ENCODE assay signal across 8 cellular contexts in the genomic region with DNA sequence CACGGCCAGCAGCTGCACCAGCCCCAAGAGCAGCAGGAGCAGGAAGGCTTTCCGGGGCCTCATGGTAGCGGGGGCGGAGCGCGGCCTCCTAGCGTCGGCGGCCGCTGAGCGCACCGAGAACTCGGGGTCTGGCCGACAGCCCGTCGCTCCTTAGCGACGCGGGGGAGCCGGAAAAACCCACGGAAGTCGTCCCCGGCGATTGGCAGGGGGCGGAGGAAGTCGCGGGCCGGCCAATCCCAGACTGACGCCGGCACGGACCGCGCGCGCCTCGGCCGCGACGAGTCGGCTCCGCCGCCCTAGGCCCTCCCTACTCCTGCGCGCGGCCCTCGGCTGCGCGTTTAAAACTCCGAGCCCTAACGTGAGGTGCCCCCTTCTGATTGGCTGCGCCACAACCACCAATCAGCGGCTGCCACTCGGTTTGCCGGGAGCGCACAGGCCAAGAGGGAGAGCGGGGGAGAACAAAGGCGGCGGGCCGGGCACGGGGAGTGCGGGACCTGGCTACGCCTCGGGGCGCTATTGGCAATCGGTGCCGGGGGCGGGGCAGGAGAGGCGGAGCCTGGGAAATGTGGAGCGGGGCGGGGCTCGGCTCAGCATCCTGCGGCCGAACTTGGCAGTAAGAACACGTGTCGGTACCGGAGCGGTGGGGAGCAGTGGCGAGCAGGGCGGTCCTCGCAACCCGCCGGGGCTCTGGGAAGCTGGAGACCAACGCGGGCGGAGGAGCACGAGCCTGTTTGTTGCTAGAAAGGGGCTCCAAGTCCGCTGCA. TPM values are rescaled to one million over a fixed set of nuclear protein-coding genes. Genes with fewer than 3 reads are reported as not detected.
A peak's percentile ranks its signal among the peaks of the same experiment; 100 is the strongest.
DNase-seq lines count a peak whose midpoint lies in the region; ATAC-seq and TF ChIP-seq lines count a peak whose summit lies in the region.

A gene with protein sequence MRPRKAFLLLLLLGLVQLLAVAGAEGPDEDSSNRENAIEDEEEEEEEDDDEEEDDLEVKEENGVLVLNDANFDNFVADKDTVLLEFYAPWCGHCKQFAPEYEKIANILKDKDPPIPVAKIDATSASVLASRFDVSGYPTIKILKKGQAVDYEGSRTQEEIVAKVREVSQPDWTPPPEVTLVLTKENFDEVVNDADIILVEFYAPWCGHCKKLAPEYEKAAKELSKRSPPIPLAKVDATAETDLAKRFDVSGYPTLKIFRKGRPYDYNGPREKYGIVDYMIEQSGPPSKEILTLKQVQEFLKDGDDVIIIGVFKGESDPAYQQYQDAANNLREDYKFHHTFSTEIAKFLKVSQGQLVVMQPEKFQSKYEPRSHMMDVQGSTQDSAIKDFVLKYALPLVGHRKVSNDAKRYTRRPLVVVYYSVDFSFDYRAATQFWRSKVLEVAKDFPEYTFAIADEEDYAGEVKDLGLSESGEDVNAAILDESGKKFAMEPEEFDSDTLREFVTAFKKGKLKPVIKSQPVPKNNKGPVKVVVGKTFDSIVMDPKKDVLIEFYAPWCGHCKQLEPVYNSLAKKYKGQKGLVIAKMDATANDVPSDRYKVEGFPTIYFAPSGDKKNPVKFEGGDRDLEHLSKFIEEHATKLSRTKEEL (minus strand): TSS at position 160 of the 764 bp plus-strand sequence. CDS start 97 bp downstream, at position 63.

- peak; percentile 85 for TF ChIP-seq POLR2A in prostate gland (IDR thresholded peaks at IDR 0.05)

- H3K36me3 ChIP-seq in prostate gland = no peaks in the 10 kb centered on the region
- H3K36me3 ChIP-seq in urinary bladder (ENCODE audit: insufficient read depth) = no peaks in the 10 kb centered on the region

- intact Hi-C loops in left ventricle myocardium superior (cut with micrococcal nuclease) = no loop called here
- intact Hi-C loops in prostate gland (cut with DNase I) = loop anchor here (2.0 to 5.0 kb wide), 2 partner anchors 39 to 42 kb away; no protein-coding TSS in a partner anchor

- peak; percentile 98 to 99 for DNase-seq in NCI-H187 (lab: John Stamatoyannopoulos, UW)
- peak; percentile 99 to 100 (median 99) for DNase-seq in T-helper 2 cell
- DNase-seq in left ventricle myocardium superior = peak; percentile 99
- DNase-seq in prostate gland (ENCODE audit: low spot score) = peak; percentile 99

- TF ChIP-seq CTCF in prostate gland (IDR thresholded peaks at IDR 0.05) = peak in 2 of 4 experiments; percentile 45 to 51

- H3K4me1 ChIP-seq in prostate gland (replicated peaks) = peaks cover 2% of the 10 kb centered on the region
- no peaks in the 10 kb centered on the region for H3K4me1 ChIP-seq in urinary bladder (ENCODE audit: insufficient read depth)

- ATAC-seq in GM18498 (IDR thresholded peaks at IDR 0.05; ENCODE audit: unreplicated experiment) = peak; percentile 91
- ATAC-seq in HG02938 (IDR thresholded peaks at IDR 0.05; ENCODE audit: unreplicated experiment) = peak; percentile 89
- ATAC-seq in left ventricle myocardium superior = peak; percentile 97

- peak within 1 kb of the TSS; percentile 91 to 95 for H3K4me3 ChIP-seq in prostate gland
- H3K4me3 ChIP-seq in urinary bladder (ENCODE audit: low read depth, low read length) = peak within 1 kb of the TSS; percentile 80

- no peaks in the 10 kb centered on the region for H3K9me3 ChIP-seq in prostate gland

- WGBS in prostate gland = under 1% methylated on average over 66 of the region's 87 CpGs
- WGBS in urinary bladder = under 1% methylated on average over 87 of the region's 87 CpGs

- H3K27ac ChIP-seq in angular gyrus (ENCODE audit: low read depth, low read length) = peak within 1 kb of the TSS; percentile 90
- peak within 1 kb of the TSS; percentile 79 to 86 for H3K27ac ChIP-seq in prostate gland
- H3K27ac ChIP-seq in urinary bladder (ENCODE audit: low read depth) = peak within 1 kb of the TSS; percentile 75

- no peaks in the 10 kb centered on the region for H3K27me3 ChIP-seq in prostate gland (replicated peaks; ENCODE audit: insufficient read depth)

RNA-seq across cellular contexts. Expression of the gene that starts here (rescaled TPM):
- total RNA-seq in left ventricle myocardium superior (35.1 TPM), prostate gland (100 to 1,000 TPM; 125 to 262 TPM), urinary bladder (92.8 TPM)
- 71.6 TPM for polyA plus RNA-seq in urinary bladder

Comparison
In these comparisons a context has a peak if more than half of its experiments do, and no peak if none do; other contexts are left out.
1. Peak in every context shown above with its lines: DNase-seq, ATAC-seq, H3K4me3 ChIP-seq and H3K27ac ChIP-seq.